In genomic region chr1:6646499-6647148, GRCh38 we compare ENCODE assay signal across 8 cellular contexts. TPM values are rescaled to one million over a fixed set of nuclear protein-coding genes. Genes with fewer than 3 reads are reported as not detected.
DNase-seq lines count a peak whose midpoint lies in the region; ATAC-seq and TF ChIP-seq lines count a peak whose summit lies in the region.

No MANE protein-coding gene starts in this region.

- CTCF ChIA-PET in naive thymus-derived CD4-positive, alpha-beta T cell (lab: Charles Lee): interaction anchor here (0.6 to 4.2 kb wide), 20 partner anchors 9 to 479 kb away, joined by 3 to 18 read pairs (median 4); partner anchors contain the start of genes NOL9 and TAS1R1

- H3K27ac ChIP-seq in HUES64 (ENCODE audit: low read depth, low read length) (peak overlapping the region; percentile 14; the same call in 1 of the 2 replicates), SU-DHL-6 (ENCODE audit: low read depth, low read length) (no peak overlapping the region)
- H3K27ac ChIP-seq in naive thymus-derived CD4-positive, alpha-beta T cell (ENCODE audit: low read depth, low read length): no peak overlapping the region

- ATAC-seq in naive thymus-derived CD4-positive, alpha-beta T cell: peak; percentile 70
- no peak for ATAC-seq in HG03565 (IDR thresholded peaks at IDR 0.05; ENCODE audit: unreplicated experiment)

- H3K36me3 Mint-ChIP-seq in naive thymus-derived CD4-positive, alpha-beta T cell: peaks cover 0 to 20% (median 13%) of the 10 kb centered on the region in 5 donors

- no peak overlapping the region for H3K4me3 Mint-ChIP-seq in naive thymus-derived CD4-positive, alpha-beta T cell

- intact Hi-C loops in naive thymus-derived CD4-positive, alpha-beta T cell (cut with micrococcal nuclease): loop anchor here (1.0 to 2.0 kb wide), 7 partner anchors 44 to 400 kb away; partner anchors contain the start of genes NOL9 (in 2 of the 2) and KLHL21 (in 1 of the 2)

- no peak overlapping the region for H2AFZ ChIP-seq in SU-DHL-6 (ENCODE audit: low read depth, low read length, severe bottlenecking)

- POLR2A ChIA-PET in naive thymus-derived CD4-positive, alpha-beta T cell (lab: Charles Lee): interaction anchor here (0.7 to 1.0 kb wide), 3 partner anchors 10 to 187 kb away, joined by 3 read pairs; no protein-coding TSS in a partner anchor

- H3K79me2 ChIP-seq in SU-DHL-6 (ENCODE audit: insufficient read depth, low read length): no peaks in the 10 kb centered on the region

- no peaks in the 10 kb centered on the region for H3K9me2 ChIP-seq in SU-DHL-6 (replicated peaks; ENCODE audit: insufficient read depth, low read length)

- DNase-seq in SIG-M5 treated with dmso at 0.1 percent for 504 hours (lab: John Stamatoyannopoulos, UW; ENCODE audit: unreplicated experiment) (peak; percentile 56), SIG-M5 (lab: John Stamatoyannopoulos, UW) (no peak), erythroblast (lab: John Stamatoyannopoulos, UW) (peak; percentile 67 to 75)
- DNase-seq in naive thymus-derived CD4-positive, alpha-beta T cell: peak in 7 of 9 donors; percentile 33 to 64 (median 54)
- DNase-seq in stimulated activated CD4-positive, alpha-beta T cell treated with anti-CD3 and anti-CD28 coated beads, Interleukin-4, amount 100 ng/mL, for 1 hour: no peak

- WGBS in HUES64: 73% methylated on average over 10 of the region's 10 CpGs

- peak; percentile 27 for TF ChIP-seq CTCF in SU-DHL-6 (IDR thresholded peaks at IDR 0.05; ENCODE audit: insufficient read depth, low read length, poor library complexity, severe bottlenecking)

- H3K4me2 ChIP-seq in SU-DHL-6 (ENCODE audit: low read depth, low read length, poor library complexity, severe bottlenecking): no peak overlapping the region

- H3K4me1 ChIP-seq in HUES64 (ENCODE audit: insufficient read depth, low read length): no peaks in the 10 kb centered on the region; the same call in 1 of the 2 replicates
- H3K4me1 ChIP-seq in naive thymus-derived CD4-positive, alpha-beta T cell (ENCODE audit: control insufficient read depth in 2 of 2, insufficient read depth in 2 of 2, low read length in 2 of 2): no peaks in the 10 kb centered on the region

- no peaks in the 10 kb centered on the region for H3K27me3 ChIP-seq in HUES64 (ENCODE audit: insufficient read depth, low read length)
- H3K27me3 ChIP-seq in SU-DHL-6 (ENCODE audit: low read length): no peaks in the 10 kb centered on the region
- H3K27me3 ChIP-seq in naive thymus-derived CD4-positive, alpha-beta T cell (ENCODE audit: control insufficient read depth in 2 of 2, insufficient read depth in 2 of 2, low read length in 2 of 2): no peaks in the 10 kb centered on the region

- no peaks in the 10 kb centered on the region for H3F3A ChIP-seq in SU-DHL-6 (ENCODE audit: insufficient read depth)

- no peak overlapping the region for H3K9ac ChIP-seq in HUES64 (ENCODE audit: low read depth, low read length)
- H3K9ac ChIP-seq in SU-DHL-6 (ENCODE audit: low read length): no peak overlapping the region

- H3K27me3 Mint-ChIP-seq in naive thymus-derived CD4-positive, alpha-beta T cell: no peaks in the 10 kb centered on the region

- TF ChIP-seq POLR2A in erythroblast (IDR thresholded peaks at IDR 0.05; ENCODE audit: low read length): no peak

- H4K20me1 ChIP-seq in SU-DHL-6 (ENCODE audit: low read depth, low read length): no peaks in the 10 kb centered on the region

- H3K27ac Mint-ChIP-seq in naive thymus-derived CD4-positive, alpha-beta T cell: no peak overlapping the region

- peaks cover 66% of the 10 kb centered on the region for H3K36me3 ChIP-seq in HUES64 (ENCODE audit: insufficient read depth, low read length)
- no peaks in the 10 kb centered on the region for H3K36me3 ChIP-seq in SU-DHL-6 (ENCODE audit: low read length)
- peaks cover 0 to 42% (median 0%) of the 10 kb centered on the region in 3 experiments for H3K36me3 ChIP-seq in naive thymus-derived CD4-positive, alpha-beta T cell (ENCODE audit: control insufficient read depth in 2 of 3, insufficient read depth in 3 of 3, low read length in 3 of 3)

- H3K9me3 Mint-ChIP-seq in naive thymus-derived CD4-positive, alpha-beta T cell: no peaks in the 10 kb centered on the region

- H3K4me1 Mint-ChIP-seq in naive thymus-derived CD4-positive, alpha-beta T cell: peaks cover 0 to 6% (median 0%) of the 10 kb centered on the region in 7 donors

- H3K4me3 ChIP-seq in HUES64 (ENCODE audit: low read length) (no peak overlapping the region), SU-DHL-6 (ENCODE audit: insufficient read depth, low read length, poor library complexity, severe bottlenecking) (no peak overlapping the region)
- H3K4me3 ChIP-seq in naive thymus-derived CD4-positive, alpha-beta T cell (ENCODE audit: low read length): no peak overlapping the region

- H3K9me3 ChIP-seq in HUES64 (ENCODE audit: insufficient read depth, low read depth, low read length): no peaks in the 10 kb centered on the region
- no peaks in the 10 kb centered on the region for H3K9me3 ChIP-seq in SU-DHL-6 (ENCODE audit: insufficient read depth, low read length)
- H3K9me3 ChIP-seq in naive thymus-derived CD4-positive, alpha-beta T cell (ENCODE audit: control insufficient read depth in 2 of 3, low read length in 3 of 3): no peaks in the 10 kb centered on the region

RNA-seq across cellular contexts. Expression of gene THAP3, which starts 22.0 kb away (rescaled TPM):
- 12.7 TPM for polyA plus RNA-seq in HUES64 (2013, experiment 1 of 2)
- polyA plus RNA-seq in HUES64 (2013, experiment 2 of 2): 13.1 TPM
- 10 to 100 TPM; 14.1 to 30.5 (median 20.3) TPM for total RNA-seq in naive thymus-derived CD4-positive, alpha-beta T cell
- 10 to 100 TPM; 18.7 to 31.8 TPM for polyA plus RNA-seq in naive thymus-derived CD4-positive, alpha-beta T cell

RNA-seq across cellular contexts. Expression of gene PHF13, which starts 33.1 kb away (rescaled TPM):
- polyA plus RNA-seq in HUES64 (2013, experiment 1 of 2): 22.4 TPM
- 25.9 TPM for polyA plus RNA-seq in HUES64 (2013, experiment 2 of 2)
- 10 to 100 TPM in 3 of 5 experiments, 1 to 10 TPM in 2; 7.7 to 14.3 (median 12.2) TPM for total RNA-seq in naive thymus-derived CD4-positive, alpha-beta T cell
- 1 to 10 TPM; 4.4 to 6.3 TPM for polyA plus RNA-seq in naive thymus-derived CD4-positive, alpha-beta T cell

RNA-seq across cellular contexts. Expression of gene KLHL21, which starts 44.0 kb away (rescaled TPM):
- 12.7 TPM for polyA plus RNA-seq in HUES64 (2013, experiment 1 of 2)
- 10.0 TPM for polyA plus RNA-seq in HUES64 (2013, experiment 2 of 2)
- 10 to 100 TPM; 25.2 to 58.1 (median 33.0) TPM for total RNA-seq in naive thymus-derived CD4-positive, alpha-beta T cell
- polyA plus RNA-seq in naive thymus-derived CD4-positive, alpha-beta T cell: 10 to 100 TPM; 17.2 to 31.1 TPM

RNA-seq across cellular contexts. Expression of gene DNAJC11, which starts 55.0 kb away (rescaled TPM):
- polyA plus RNA-seq in HUES64 (2013, experiment 1 of 2): 54.3 TPM
- 44.2 TPM for polyA plus RNA-seq in HUES64 (2013, experiment 2 of 2)
- 10 to 100 TPM; 37.2 to 49.7 (median 44.0) TPM for total RNA-seq in naive thymus-derived CD4-positive, alpha-beta T cell
- polyA plus RNA-seq in naive thymus-derived CD4-positive, alpha-beta T cell: 10 to 100 TPM; 19.2 to 22.3 TPM

Comparison
In these comparisons a context has a peak if more than half of its experiments do, and no peak if none do; other contexts are left out.
1. DNase-seq: peak in SIG-M5 treated with dmso at 0.1 percent for 504 hours (single experiment), erythroblast (2 of 2) and naive thymus-derived CD4-positive, alpha-beta T cell (7 of 9); none in SIG-M5 (single experiment) and stimulated activated CD4-positive, alpha-beta T cell treated with anti-CD3 and anti-CD28 coated beads, Interleukin-4, amount 100 ng/mL, for 1 hour (single experiment).